In the genomic region with DNA sequence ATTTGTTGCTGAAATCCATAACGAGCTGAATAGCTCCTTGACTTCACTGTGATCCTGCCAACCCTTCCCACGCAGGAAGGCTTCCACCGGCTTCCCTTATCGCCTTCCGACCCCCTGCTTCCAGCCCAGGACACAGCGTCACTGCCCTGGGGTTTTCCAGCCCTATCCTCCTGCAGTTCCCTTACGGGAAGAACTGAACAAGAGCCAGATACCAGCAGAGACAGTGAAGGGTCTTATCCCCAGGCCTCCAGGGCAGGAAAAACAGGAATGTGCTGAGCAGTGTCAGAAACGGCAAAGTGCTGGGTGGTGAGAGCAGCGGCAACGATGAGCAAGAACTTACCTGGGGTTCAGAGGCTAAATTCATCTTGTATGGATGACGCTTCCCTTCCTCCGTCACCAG, we compare ENCODE assay signal across 12 cellular contexts. TPM values are rescaled to one million over a fixed set of nuclear protein-coding genes. Genes with fewer than 3 reads are reported as not detected.
A peak's percentile ranks its signal among the peaks of the same experiment; 100 is the strongest.
DNase-seq lines count a peak whose midpoint lies in the region; ATAC-seq and TF ChIP-seq lines count a peak whose summit lies in the region.
"Had no signal": no experiment of that assay in that cellular context is flagged by ENCODE, and none has a peak within 500 bp of the region (broad histone marks: within the 10 kb centered on the region; RNA-seq: fewer than 3 reads in every experiment).

No MANE protein-coding gene starts in this region.

- no peak for TF ChIP-seq POLR2A in upper lobe of left lung (IDR thresholded peaks at IDR 0.05)

- H3K27me3 ChIP-seq in upper lobe of left lung: no peaks in the 10 kb centered on the region

- H3K4me3 ChIP-seq in fibroblast of the aortic adventitia (ENCODE audit: low read depth, low read length) (no peak overlapping the region), upper lobe of left lung (no peak overlapping the region)

- TF ChIP-seq CTCF in activated B cell treated with CpG ODN at 0.5 μM for 24 hours (IDR thresholded peaks at IDR 0.05): no peak
- TF ChIP-seq CTCF in fibroblast of the aortic adventitia (IDR thresholded peaks at IDR 0.05; ENCODE audit: insufficient read depth, low read length): no peak
- TF ChIP-seq CTCF in nephron progenitor cell (IDR thresholded peaks at IDR 0.05): no peak
- no peak for TF ChIP-seq CTCF in upper lobe of left lung (IDR thresholded peaks at IDR 0.05)

- no peaks in the 10 kb centered on the region for H3K27me3 Mint-ChIP-seq in activated B cell treated with CpG ODN at 0.5 μM for 24 hours
- no peaks in the 10 kb centered on the region for H3K27me3 Mint-ChIP-seq in nephron progenitor cell (ENCODE audit: low read depth, poor library complexity)

- H3K4me1 Mint-ChIP-seq in activated B cell treated with CpG ODN at 0.5 μM for 24 hours (peaks cover 42% of the 10 kb centered on the region), nephron progenitor cell (peaks cover 33% of the 10 kb centered on the region)

- H3K27ac Mint-ChIP-seq in activated B cell treated with CpG ODN at 0.5 μM for 24 hours: peak overlapping the region; percentile 41
- peak overlapping the region; percentile 87 for H3K27ac Mint-ChIP-seq in nephron progenitor cell
- H3K27ac Mint-ChIP-seq: T-helper 2 cell treated with Interferon-gamma antibody and Interleukin-4, amounts not matched to agents 5 μg/mL and 100 μg/mL, for 36 hours had no signal

- peaks cover 55% of the 10 kb centered on the region for H3K36me3 Mint-ChIP-seq in activated B cell treated with CpG ODN at 0.5 μM for 24 hours (ENCODE audit: low read depth)
- peaks cover 31% of the 10 kb centered on the region for H3K36me3 Mint-ChIP-seq in nephron progenitor cell (ENCODE audit: low read depth)

- H3K27ac ChIP-seq in upper lobe of left lung (peak overlapping the region; percentile 76 to 84 (median 80)), caudate nucleus (ENCODE audit: low read depth, low read length) (no peak overlapping the region)

- DNase-seq in activated B cell treated with CpG ODN at 0.5 μM for 24 hours: no peak
- peak; percentile 55 for DNase-seq in fibroblast of the aortic adventitia (ENCODE audit: low read depth)
- no peak for DNase-seq in nephron progenitor cell
- peak in 1 of 2 donors; percentile 57 for DNase-seq in upper lobe of left lung
- no peak for DNase-seq in central memory CD4-positive, alpha-beta T cell
- DNase-seq in caudate nucleus (lab: John Stamatoyannopoulos, UW): no peak
- DNase-seq: effector memory CD4-positive, alpha-beta T cell; midbrain; NCI-H524 treated with DMSO at 0.1 percent for 48 hours had no signal

- peaks cover 0 to 63% (median 17%) of the 10 kb centered on the region in 4 donors for H3K36me3 ChIP-seq in upper lobe of left lung

- no peaks in the 10 kb centered on the region for H3K9me3 ChIP-seq in upper lobe of left lung

- ATAC-seq in activated B cell treated with CpG ODN at 0.5 μM for 24 hours (ENCODE audit: low read depth) (no peak), upper lobe of left lung (ENCODE audit: low FRiP score in 2 of 2) (peak; percentile 7 to 64), GM18870 (IDR thresholded peaks at IDR 0.05; ENCODE audit: unreplicated experiment) (no peak), GM19035 (IDR thresholded peaks at IDR 0.05; ENCODE audit: unreplicated experiment) (no peak)

- intact Hi-C loops in activated B cell treated with CpG ODN at 0.5 μM for 24 hours (cut with micrococcal nuclease): no loop called here

- POLR2A ChIA-PET in activated B cell treated with CpG ODN at 0.5 μM for 24 hours (lab: Charles Lee): no interaction called here

- H3K4me3 Mint-ChIP-seq in activated B cell treated with CpG ODN at 0.5 μM for 24 hours: no peak overlapping the region
- H3K4me3 Mint-ChIP-seq in nephron progenitor cell: no peak overlapping the region
- H3K4me3 Mint-ChIP-seq: T-helper 2 cell treated with Interferon-gamma antibody and Interleukin-4, amounts not matched to agents 5 μg/mL and 100 μg/mL, for 36 hours had no signal

- 40 to 59% methylated on average over 12 of the region's 12 CpGs for WGBS in upper lobe of left lung, 2 donors

- CTCF ChIA-PET in activated B cell treated with CpG ODN at 0.5 μM for 24 hours (lab: Charles Lee): no interaction called here

- TF ChIP-seq EP300 in upper lobe of left lung (IDR thresholded peaks at IDR 0.05): peak; percentile 95 to 99 (median 99)

- H3K9me3 Mint-ChIP-seq in activated B cell treated with CpG ODN at 0.5 μM for 24 hours (no peaks in the 10 kb centered on the region), nephron progenitor cell (no peaks in the 10 kb centered on the region)
- H3K9me3 Mint-ChIP-seq: T-helper 2 cell treated with Interferon-gamma antibody and Interleukin-4, amounts not matched to agents 5 μg/mL and 100 μg/mL, for 36 hours had no signal

- peaks cover 31 to 69% (median 63%) of the 10 kb centered on the region in 4 donors for H3K4me1 ChIP-seq in upper lobe of left lung

RNA-seq across cellular contexts. Expression of a gene that starts 22.4 kb away (rescaled TPM):
- total RNA-seq in activated B cell treated with CpG ODN at 0.5 μM for 24 hours (141 and 149 TPM in 2 replicates), fibroblast of the aortic adventitia (ENCODE audit: low replicate concordance) (13.5 and 30.0 TPM in 2 replicates), upper lobe of left lung (100 to 1,000 TPM in 5 of 6 donors, 10 to 100 TPM in 1; 78.6 to 239 (median 178) TPM)

Comparison
In these comparisons a context has a peak if more than half of its experiments do, and no peak if none do; other contexts are left out.
1. ATAC-seq: peak in upper lobe of left lung (2 of 2); none in activated B cell treated with CpG ODN at 0.5 μM for 24 hours (single experiment), GM18870 (single experiment) and GM19035 (single experiment).